Comparison of ENCODE assay signal across 12 cellular contexts in genomic region chr6:69816569-69816968, GRCh38. TPM values are rescaled to one million over a fixed set of nuclear protein-coding genes. Genes with fewer than 3 reads are reported as not detected.
DNase-seq lines count a peak whose midpoint lies in the region; ATAC-seq and TF ChIP-seq lines count a peak whose summit lies in the region.
"Had no signal": no experiment of that assay in that cellular context is flagged by ENCODE, and none has a peak within 500 bp of the region (broad histone marks: within the 10 kb centered on the region; RNA-seq: fewer than 3 reads in every experiment).

No MANE protein-coding gene starts in this region.

- H3K36me3 ChIP-seq in CD4-positive, alpha-beta memory T cell (ENCODE audit: insufficient read depth, low read length) = no peaks in the 10 kb centered on the region
- no peaks in the 10 kb centered on the region for H3K36me3 ChIP-seq in Karpas-422 (ENCODE audit: insufficient read depth, low read length)
- no peaks in the 10 kb centered on the region for H3K36me3 ChIP-seq in effector memory CD4-positive, alpha-beta T cell (ENCODE audit: control insufficient read depth, insufficient read depth, low read length)
- H3K36me3 ChIP-seq in tibial nerve = no peaks in the 10 kb centered on the region
- H3K36me3 ChIP-seq: left ventricle myocardium inferior had no signal

- peak overlapping the region; percentile 70 to 85 (median 82) for H3K4me3 Mint-ChIP-seq in CD4-positive, alpha-beta memory T cell
- H3K4me3 Mint-ChIP-seq in MCF 10A (ENCODE audit: unreplicated experiment) = no peak overlapping the region

- H3K4me1 ChIP-seq in CD4-positive, alpha-beta memory T cell (ENCODE audit: insufficient read depth, low read length) = peaks cover 55% of the 10 kb centered on the region
- peaks cover 32% of the 10 kb centered on the region for H3K4me1 ChIP-seq in Karpas-422 (ENCODE audit: low read length)
- peaks cover 29% of the 10 kb centered on the region for H3K4me1 ChIP-seq in effector memory CD4-positive, alpha-beta T cell (ENCODE audit: control insufficient read depth, insufficient read depth, low read length, poor library complexity, severe bottlenecking)
- H3K4me1 ChIP-seq in tibial nerve = peaks cover 0 to 13% (median 2%) of the 10 kb centered on the region in 4 donors
- H3K4me1 ChIP-seq: left ventricle myocardium inferior had no signal

- peak overlapping the region in 1 of 2 donors; percentile 34 for H3K4me3 ChIP-seq in CD4-positive, alpha-beta memory T cell (ENCODE audit: low read length in 2 of 2)
- peak overlapping the region; percentile 9; the same call in 1 of the 2 replicates for H3K4me3 ChIP-seq in Karpas-422 (ENCODE audit: low read length)
- peak overlapping the region; percentile 41 for H3K4me3 ChIP-seq in effector memory CD4-positive, alpha-beta T cell (ENCODE audit: insufficient read depth, low read depth, low read length, poor library complexity, severe bottlenecking)
- H3K4me3 ChIP-seq in tibial nerve = no peak overlapping the region
- H3K4me3 ChIP-seq: left ventricle myocardium inferior had no signal

- intact Hi-C loops in CD4-positive, alpha-beta memory T cell (cut with micrococcal nuclease) = loop anchor here (1.0 to 10.0 kb wide), 4 partner anchors 19 to 848 kb away; partner anchors contain the start of gene SMAP1
- intact Hi-C loops in MCF 10A (cut with micrococcal nuclease) = no loop called here

- peak overlapping the region; percentile 57 for H3K27ac ChIP-seq in CD4-positive, alpha-beta memory T cell (ENCODE audit: low read depth, low read length)
- peak overlapping the region; percentile 39 for H3K27ac ChIP-seq in Karpas-422 (ENCODE audit: low read length)
- H3K27ac ChIP-seq in effector memory CD4-positive, alpha-beta T cell (ENCODE audit: insufficient read depth, low read length, poor library complexity, severe bottlenecking) = peak overlapping the region; percentile 38
- no peak overlapping the region for H3K27ac ChIP-seq in tibial nerve
- H3K27ac ChIP-seq: left ventricle myocardium inferior had no signal

- no peaks in the 10 kb centered on the region for H4K20me1 ChIP-seq in Karpas-422 (ENCODE audit: insufficient read depth, low read depth, low read length)

- no peak for TF ChIP-seq CTCF in MCF 10A (IDR thresholded peaks at IDR 0.05; ENCODE audit: unreplicated experiment)
- TF ChIP-seq CTCF in tibial nerve (IDR thresholded peaks at IDR 0.05) = no peak

- peak overlapping the region; percentile 21 for H3K9ac ChIP-seq in Karpas-422 (ENCODE audit: low read length)

- no peaks in the 10 kb centered on the region for H3K36me3 Mint-ChIP-seq in CD4-positive, alpha-beta memory T cell
- H3K36me3 Mint-ChIP-seq in MCF 10A (ENCODE audit: insufficient read depth, unreplicated experiment) = no peaks in the 10 kb centered on the region

- H3K27me3 Mint-ChIP-seq in CD4-positive, alpha-beta memory T cell = no peaks in the 10 kb centered on the region
- H3K27me3 Mint-ChIP-seq in MCF 10A (ENCODE audit: insufficient read depth, unreplicated experiment) = peaks cover 49% of the 10 kb centered on the region

- H3K9me2 ChIP-seq in Karpas-422 (replicated peaks; ENCODE audit: insufficient read depth, low read length) = no peaks in the 10 kb centered on the region

- no peaks in the 10 kb centered on the region for H3K79me2 ChIP-seq in Karpas-422 (ENCODE audit: low read length)

- no peak for TF ChIP-seq EP300 in tibial nerve (IDR thresholded peaks at IDR 0.05)

- H3K27ac Mint-ChIP-seq in CD4-positive, alpha-beta memory T cell = peak overlapping the region; percentile 86 to 97 (median 95)
- H3K27ac Mint-ChIP-seq in MCF 10A (ENCODE audit: low read depth, unreplicated experiment) = no peak overlapping the region

- no TSS peak for BruUV-seq in MCF 10A (replicated peaks; lab: Mats Ljungman, UMichigan)

- peak overlapping the region; percentile 92 for H2AFZ ChIP-seq in Karpas-422 (ENCODE audit: low read length)

- no peak for DNase-seq in CD4-positive, alpha-beta memory T cell
- DNase-seq in Karpas-422 (peak; percentile 52), A172 (ENCODE audit: low spot score) (no peak), MCF 10A (ENCODE audit: unreplicated experiment) (no peak), NCI-H2081 treated with DMSO at 0.1 percent for 48 hours (lab: John Stamatoyannopoulos, UW) (no peak), tibial nerve (ENCODE audit: low spot score in 2 of 2) (no peak)
- DNase-seq in effector memory CD4-positive, alpha-beta T cell = no peak
- DNase-seq: DMS 273 treated with DMSO at 0.1 percent for 48 hours, left ventricle myocardium inferior, NCI-H446, SW 1271 had no signal

- no peaks in the 10 kb centered on the region for H3K9me3 ChIP-seq in CD4-positive, alpha-beta memory T cell (ENCODE audit: control insufficient read depth in 1 of 2, low read length in 2 of 2)
- H3K9me3 ChIP-seq in Karpas-422 (ENCODE audit: low read length) = no peaks in the 10 kb centered on the region
- H3K9me3 ChIP-seq in effector memory CD4-positive, alpha-beta T cell (ENCODE audit: control insufficient read depth, low read length) = no peaks in the 10 kb centered on the region
- H3K9me3 ChIP-seq in tibial nerve = no peaks in the 10 kb centered on the region
- H3K9me3 ChIP-seq: left ventricle myocardium inferior had no signal

- CTCF ChIA-PET in CD4-positive, alpha-beta memory T cell (lab: Charles Lee; ENCODE audit: partially characterized antibody) = interaction anchor here (1.4 to 6.5 kb wide), 3 partner anchors 18 to 82 kb away, joined by 4 to 93 read pairs (median 5); partner anchors contain the start of gene LMBRD1
- CTCF ChIA-PET in MCF 10A (lab: Yijun Ruan, JAX) = interaction anchor here (0.7 kb wide), 1 partner anchor 1290 kb away, joined by 3 read pairs; no protein-coding TSS in a partner anchor

- peaks cover 37 to 54% (median 47%) of the 10 kb centered on the region in 4 donors for H3K4me1 Mint-ChIP-seq in CD4-positive, alpha-beta memory T cell
- H3K4me1 Mint-ChIP-seq in MCF 10A (ENCODE audit: insufficient read depth, unreplicated experiment) = no peaks in the 10 kb centered on the region

- WGBS in tibial nerve, 2 donors = 37 to 40% methylated on average over 3 of the region's 3 CpGs

- POLR2A ChIA-PET in CD4-positive, alpha-beta memory T cell (lab: Charles Lee; ENCODE audit: partially characterized antibody) = interaction anchor here (1.2 to 6.2 kb wide), 3 partner anchors 17 to 51 kb away, joined by 3 to 92 read pairs (median 5); partner anchors contain the start of gene LMBRD1
- POLR2A ChIA-PET in MCF 10A (lab: Yijun Ruan, JAX) = interaction anchor here (1.4 kb wide), 1 partner anchor 19 kb away, joined by 3 read pairs; no protein-coding TSS in a partner anchor

- peaks cover 0 to 2% (median 0%) of the 10 kb centered on the region in 8 donors for H3K9me3 Mint-ChIP-seq in CD4-positive, alpha-beta memory T cell
- H3K9me3 Mint-ChIP-seq in MCF 10A (ENCODE audit: unreplicated experiment) = no peaks in the 10 kb centered on the region

- peak overlapping the region; percentile 56 for H3K4me2 ChIP-seq in Karpas-422 (ENCODE audit: low read depth, low read length, poor library complexity, severe bottlenecking)

- no peaks in the 10 kb centered on the region for H3K27me3 ChIP-seq in CD4-positive, alpha-beta memory T cell (ENCODE audit: insufficient read depth, low read length)
- no peaks in the 10 kb centered on the region for H3K27me3 ChIP-seq in Karpas-422 (ENCODE audit: low read length)
- no peaks in the 10 kb centered on the region for H3K27me3 ChIP-seq in effector memory CD4-positive, alpha-beta T cell (replicated peaks; ENCODE audit: control insufficient read depth, insufficient read depth, low read length, poor library complexity, severe bottlenecking)
- H3K27me3 ChIP-seq in tibial nerve = no peaks in the 10 kb centered on the region

- ATAC-seq in GM21367 (IDR thresholded peaks at IDR 0.05; ENCODE audit: unreplicated experiment) = peak; percentile 37

- no peak for TF ChIP-seq POLR2A in tibial nerve (IDR thresholded peaks at IDR 0.05)

RNA-seq across cellular contexts. Expression of gene LMBRD1, which starts 19.8 kb away (rescaled TPM):
- total RNA-seq in CD4-positive, alpha-beta memory T cell = 10 to 100 TPM; 53.8 to 55.7 TPM
- 10 to 100 TPM; 54.7 to 61.5 TPM for polyA plus RNA-seq in CD4-positive, alpha-beta memory T cell
- 23.5 and 53.6 TPM in 2 replicates for total RNA-seq in Karpas-422 (2014; rRNA removed; shearing (Covaris generic); ENCODE audit: low replicate concordance)
- 21.9 and 26.9 TPM in 2 replicates for total RNA-seq in A172 (2014; rRNA removed; shearing (Covaris generic))
- total RNA-seq in MCF 10A (2022) (18.1 and 20.7 TPM in 2 replicates), tibial nerve (100 to 1,000 TPM in 1 of 4 donors, 10 to 100 TPM in 3; 65.7 to 110 (median 77.3) TPM)

RNA-seq across cellular contexts. Expression of gene COL19A1, which starts 49.8 kb away (rescaled TPM):
- total RNA-seq in CD4-positive, alpha-beta memory T cell = not detected
- under 1 TPM in 1 of 2 donors, not detected in 1; 0.02 TPM for polyA plus RNA-seq in CD4-positive, alpha-beta memory T cell
- total RNA-seq in Karpas-422 (2014; rRNA removed; shearing (Covaris generic); ENCODE audit: low replicate concordance) = not detected in 2 replicates
- not detected in 2 replicates for total RNA-seq in A172 (2014; rRNA removed; shearing (Covaris generic))
- total RNA-seq in MCF 10A (2022) (not detected in 2 replicates), tibial nerve (under 1 TPM in 2 of 4 donors, not detected in 2; under 0.01 to 0.42 TPM)

Comparison
In these comparisons a context has a peak if more than half of its experiments do, and no peak if none do; other contexts are left out.
1. H3K27ac ChIP-seq: peak in CD4-positive, alpha-beta memory T cell (single experiment), Karpas-422 (single experiment) and effector memory CD4-positive, alpha-beta T cell (single experiment); none in tibial nerve (0 of 4).
2. H3K4me3 ChIP-seq: peak in Karpas-422 (single experiment) and effector memory CD4-positive, alpha-beta T cell (single experiment); none in tibial nerve (0 of 4).